17 cellular contexts compared by ENCODE assay signal in genomic region chr9:116238225-116238624, GRCh38.
DNase-seq lines count a peak whose midpoint lies in the region; ATAC-seq and TF ChIP-seq lines count a peak whose summit lies in the region.
"Had no signal": no experiment of that assay in that cellular context is flagged by ENCODE, and none has a peak within 500 bp of the region (broad histone marks: within the 10 kb centered on the region; RNA-seq: fewer than 3 reads in every experiment).

No MANE protein-coding gene starts in this region.

- TF ChIP-seq CTCF in epithelial cell of esophagus (IDR thresholded peaks at IDR 0.05; ENCODE audit: insufficient read depth, low read depth, low read length, missing control alignments) (no peak), lung (IDR thresholded peaks at IDR 0.05; ENCODE audit: control extremely low read depth, extremely low read depth) (no peak), esophagus squamous epithelium (IDR thresholded peaks at IDR 0.05) (no peak)

- intact Hi-C loops in esophagus squamous epithelium (cut with DNase I) = no loop called here

- H3K27ac ChIP-seq in lung (ENCODE audit: low read depth in 1 of 2, low read length in 1 of 2) (no peak overlapping the region), esophagus squamous epithelium (no peak overlapping the region)
- H3K27ac ChIP-seq: BLaER1, colonic mucosa, KMS-11, neutrophil had no signal

- peak; percentile 80 for ATAC-seq in lung (ENCODE audit: insufficient read depth, low FRiP score)
- ATAC-seq in HG03457 (IDR thresholded peaks at IDR 0.05; ENCODE audit: unreplicated experiment) = no peak
- no peak for ATAC-seq in GM19035 (IDR thresholded peaks at IDR 0.05; ENCODE audit: unreplicated experiment)
- ATAC-seq: left ventricle myocardium superior, T-helper 17 cell had no signal

- H3K9me3 ChIP-seq in lung (ENCODE audit: control insufficient read depth in 2 of 2, insufficient read depth in 1 of 2, low read length in 1 of 2) (no peaks in the 10 kb centered on the region), esophagus squamous epithelium (no peaks in the 10 kb centered on the region)
- H3K9me3 ChIP-seq: BLaER1, colonic mucosa, neutrophil had no signal

- WGBS in lung, 2 donors = 58 to 79% methylated on average over 2 of the region's 2 CpGs
- 56 to 57% methylated on average over 2 of the region's 2 CpGs for WGBS in esophagus squamous epithelium, 2 donors

- H3K4me1 ChIP-seq in lung (ENCODE audit: control insufficient read depth in 2 of 2, insufficient read depth in 2 of 2, low read length in 2 of 2) = no peaks in the 10 kb centered on the region
- peaks cover 0 to 4% (median 0%) of the 10 kb centered on the region in 3 donors for H3K4me1 ChIP-seq in esophagus squamous epithelium
- H3K4me1 ChIP-seq: BLaER1, colonic mucosa had no signal

- H3K4me3 ChIP-seq in epithelial cell of esophagus (ENCODE audit: low read length) (no peak overlapping the region), lung (no peak overlapping the region), esophagus squamous epithelium (no peak overlapping the region)
- H3K4me3 ChIP-seq: BLaER1, colonic mucosa had no signal

- H3K27me3 ChIP-seq in lung (ENCODE audit: control insufficient read depth, insufficient read depth) (no peaks in the 10 kb centered on the region), esophagus squamous epithelium (no peaks in the 10 kb centered on the region)
- H3K27me3 ChIP-seq: BLaER1, colonic mucosa, neutrophil had no signal

- H3K36me3 ChIP-seq in lung (ENCODE audit: control insufficient read depth in 2 of 2, insufficient read depth in 2 of 2, low read length in 2 of 2) (no peaks in the 10 kb centered on the region), esophagus squamous epithelium (peaks cover 0 to 28% (median 0%) of the 10 kb centered on the region in 3 donors)
- H3K36me3 ChIP-seq: BLaER1, colonic mucosa, neutrophil had no signal

- DNase-seq in AG08395 (ENCODE audit: low spot score) (peak; percentile 83), LHCN-M2 (ENCODE audit: low read depth) (peak; percentile 47), epithelial cell of esophagus (ENCODE audit: low read depth) (peak; percentile 64), lung (ENCODE audit: low spot score) (peak; percentile 59), esophagus squamous epithelium (lab: John Stamatoyannopoulos, UW) (no peak)
- DNase-seq in activated CD4-positive, alpha-beta T cell treated with anti-CD3 and anti-CD28 coated beads for 4 hours = no peak
- DNase-seq: activated CD4-positive, alpha-beta T cell treated with anti-CD3 and anti-CD28 coated beads, Interleukin-2, amount 50 U/mL, for 48 hours; activated gamma-delta T cell; colonic mucosa; left ventricle myocardium superior; NCI-H2107; T-helper 17 cell had no signal

- no peak for TF ChIP-seq POLR2A in esophagus squamous epithelium (IDR thresholded peaks at IDR 0.05)

Comparison
In these comparisons a context has a peak if more than half of its experiments do, and no peak if none do; other contexts are left out.
1. DNase-seq: peak in AG08395 (single experiment), LHCN-M2 (single experiment), epithelial cell of esophagus (single experiment) and lung (single experiment); none in activated CD4-positive, alpha-beta T cell treated with anti-CD3 and anti-CD28 coated beads for 4 hours (0 of 2) and esophagus squamous epithelium (single experiment).